Comparison of ENCODE assay signal across 34 cellular contexts in genomic region chr6:33833599-33833998, GRCh38. TPM values are rescaled to one million over a fixed set of nuclear protein-coding genes. Genes with fewer than 3 reads are reported as not detected.
"Had no signal": no experiment of that assay in that cellular context is flagged by ENCODE, and none has a peak within 500 bp of the region (broad histone marks: within the 10 kb centered on the region; RNA-seq: fewer than 3 reads in every experiment).

No MANE protein-coding gene starts in this region.

- H3K36me3 Mint-ChIP-seq: activated CD4-positive, alpha-beta memory T cell treated with anti-CD3 and anti-CD28 coated beads for 36 hours; activated naive CD8-positive, alpha-beta T cell had no signal

- H3K36me3 ChIP-seq: brain microvascular endothelial cell, SJCRH30 had no signal

- H3K9me3 ChIP-seq: SJCRH30 had no signal

- H3K27ac ChIP-seq: brain microvascular endothelial cell, SJCRH30, SK-N-MC had no signal

- FAIRE-seq: TTC549 had no signal

- ATAC-seq: activated naive CD8-positive, alpha-beta T cell treated with anti-CD3 and anti-CD28 coated beads, Interleukin-2, amount 50 U/mL, for 24 hours; activated T-cell treated with anti-CD3 and anti-CD28 coated beads, Interleukin-2, amount 50 U/mL, for 4 hours; PC-3 had no signal

- H3K9me3 Mint-ChIP-seq: activated naive CD4-positive, alpha-beta T cell treated with anti-CD3 and anti-CD28 coated beads for 36 hours; activated T-helper 1 cell treated with anti-CD3 and anti-CD28 coated beads, Interleukin-12 subunit alpha, Interleukin-12 subunit beta, Interleukin-2, Interleukin-4 antibody, amounts not matched to agents 30 ng/mL and 10 ng/mL and 1 ng/mL, durations not matched to agents 14 hours and 24 hours and 36 hours had no signal

- H3K4me3 ChIP-seq: SJCRH30, SK-N-MC had no signal

- DNase-seq: activated B cell treated with CpG ODN at 0.5 μM for 24 hours; activated CD4-positive, alpha-beta memory T cell treated with anti-CD3 and anti-CD28 coated beads for 36 hours; activated CD4-positive, alpha-beta T cell treated with anti-CD3 and anti-CD28 coated beads for 4 hours; activated CD4-positive, alpha-beta T cell treated with anti-CD3 and anti-CD28 coated beads, Interleukin-2, amount 50 U/mL, for 1 hour; activated CD4-positive, CD25-positive, alpha-beta regulatory T cell treated with anti-CD3 and anti-CD28 coated beads, Interleukin-2, amount 50 U/mL, for 72 hours; activated CD8-positive, alpha-beta memory T cell treated with anti-CD3 and anti-CD28 coated beads, Interleukin-2, amount 50 U/mL, for 4 hours; activated gamma-delta T cell treated with Interleukin-2 at 50 U/mL for 16 hours; activated naive CD4-positive, alpha-beta T cell treated with anti-CD3 and anti-CD28 coated beads for 36 hours; activated naive CD8-positive, alpha-beta T cell treated with anti-CD3 and anti-CD28 coated beads, Interleukin-2, amount 50 U/mL, for 24 hours; activated T-cell treated with anti-CD3 and anti-CD28 coated beads for 4 hours; activated T-cell treated with anti-CD3 and anti-CD28 coated beads, Interleukin-2, amount 50 U/mL, for 4 hours; anterior cingulate cortex; brain microvascular endothelial cell; central memory CD4-positive, alpha-beta T cell; Karpas-422; KBM-7; NCI-H1105; NCI-H1417 treated with DMSO at 0.1 percent for 48 hours; NCI-H187 treated with DMSO at 0.1 percent for 48 hours; NCI-H2081; NCI-H345; NCI-H524 treated with DMSO at 0.1 percent for 48 hours; NK-92 treated with Interleukin-12 subunit alpha and Interleukin-12 subunit beta, amount 100 ng/mL, for 24 hours; PC-3; SHP77; SJCRH30 had no signal

- H3K4me1 Mint-ChIP-seq: activated B cell treated with CpG ODN at 0.5 μM for 24 hours; activated naive CD8-positive, alpha-beta T cell treated with anti-CD3 and anti-CD28 coated beads, Interleukin-2, amount 50 U/mL, for 24 hours had no signal

- H3K4me3 Mint-ChIP-seq: activated B cell treated with CpG ODN at 0.5 μM for 24 hours; activated CD4-positive, alpha-beta memory T cell treated with anti-CD3 and anti-CD28 coated beads for 36 hours; activated naive CD4-positive, alpha-beta T cell treated with anti-CD3 and anti-CD28 coated beads for 36 hours; activated naive CD8-positive, alpha-beta T cell; activated naive CD8-positive, alpha-beta T cell treated with anti-CD3 and anti-CD28 coated beads, Interleukin-2, amount 50 U/mL, for 24 hours; activated T-cell treated with anti-CD3 and anti-CD28 coated beads, Interleukin-2, amount 50 U/mL, for 4 hours; activated T-helper 1 cell treated with anti-CD3 and anti-CD28 coated beads, Interleukin-12 subunit alpha, Interleukin-12 subunit beta, Interleukin-2, Interleukin-4 antibody, amounts not matched to agents 30 ng/mL and 10 ng/mL and 1 ng/mL, durations not matched to agents 14 hours and 24 hours and 36 hours; T-helper 1 cell treated with Interleukin-12 subunit alpha and Interleukin-12 subunit beta and Interleukin-4 antibody, amounts not matched to agents 30 μg/mL and 1 μg/mL, for 36 hours; T-helper 2 cell treated with Interferon-gamma antibody and Interleukin-4, amounts not matched to agents 5 μg/mL and 100 μg/mL, for 36 hours had no signal

- H3K27ac Mint-ChIP-seq: activated B cell treated with CpG ODN at 0.5 μM for 24 hours; activated CD4-positive, alpha-beta memory T cell treated with anti-CD3 and anti-CD28 coated beads for 36 hours; activated naive CD4-positive, alpha-beta T cell treated with anti-CD3 and anti-CD28 coated beads for 36 hours; activated naive CD8-positive, alpha-beta T cell; activated naive CD8-positive, alpha-beta T cell treated with anti-CD3 and anti-CD28 coated beads, Interleukin-2, amount 50 U/mL, for 24 hours; activated T-helper 1 cell treated with anti-CD3 and anti-CD28 coated beads, Interleukin-12 subunit alpha, Interleukin-12 subunit beta, Interleukin-2, Interleukin-4 antibody, amounts not matched to agents 30 ng/mL and 10 ng/mL and 1 ng/mL, durations not matched to agents 14 hours and 24 hours and 36 hours; T-helper 1 cell treated with Interleukin-12 subunit alpha and Interleukin-12 subunit beta and Interleukin-4 antibody, amounts not matched to agents 30 μg/mL and 1 μg/mL, for 36 hours; T-helper 2 cell treated with Interferon-gamma antibody and Interleukin-4, amounts not matched to agents 5 μg/mL and 100 μg/mL, for 36 hours had no signal

RNA-seq across cellular contexts. Expression of gene MLN, which starts 29.8 kb away (rescaled TPM):
- total RNA-seq: activated B cell treated with CpG ODN at 0.5 μM for 24 hours; activated CD4-positive, alpha-beta memory T cell treated with anti-CD3 and anti-CD28 coated beads for 36 hours; activated naive CD4-positive, alpha-beta T cell treated with anti-CD3 and anti-CD28 coated beads for 36 hours; activated T-cell treated with anti-CD3 and anti-CD28 coated beads, Interleukin-2, amount 50 U/mL, for 4 hours; activated T-helper 1 cell treated with anti-CD3 and anti-CD28 coated beads, Interleukin-12 subunit alpha, Interleukin-12 subunit beta, Interleukin-2, Interleukin-4 antibody, amounts not matched to agents 30 ng/mL and 10 ng/mL and 1 ng/mL, durations not matched to agents 14 hours and 24 hours and 36 hours; MCF 10A; NCI-H460; PC-3; SJCRH30 had no signal
